9 cellular contexts compared by ENCODE assay signal in genomic region chr16:74035816-74036215, GRCh38.
DNase-seq lines count a peak whose midpoint lies in the region; ATAC-seq and TF ChIP-seq lines count a peak whose summit lies in the region.
"Had no signal": no experiment of that assay in that cellular context is flagged by ENCODE, and none has a peak within 500 bp of the region (broad histone marks: within the 10 kb centered on the region; RNA-seq: fewer than 3 reads in every experiment).

No MANE protein-coding gene starts in this region.

- no peak for TF ChIP-seq CTCF in GM10248 (IDR thresholded peaks at IDR 0.05; ENCODE audit: control extremely low read depth, extremely low read depth, low read depth, missing control alignments)
- no peak for TF ChIP-seq CTCF in HL-60 (IDR thresholded peaks at IDR 0.05; ENCODE audit: insufficient read depth, low read length)
- peak; percentile 17 for TF ChIP-seq CTCF in liver (IDR thresholded peaks at IDR 0.05; ENCODE audit: low read depth, low read length, missing input control)
- no peak for TF ChIP-seq CTCF in thyroid gland (IDR thresholded peaks at IDR 0.05)

- 6% methylated on average over 1 of the region's 1 CpG for WGBS in liver
- WGBS in thyroid gland, 2 donors: 3 to 10% methylated on average over 1 of the region's 1 CpG

- no peak for TF ChIP-seq POLR2A in thyroid gland (IDR thresholded peaks at IDR 0.05)

- no peaks in the 10 kb centered on the region for H3K4me1 ChIP-seq in liver (ENCODE audit: control insufficient read depth in 4 of 4, insufficient read depth in 4 of 4, low read length in 3 of 4)
- no peaks in the 10 kb centered on the region for H3K4me1 ChIP-seq in thyroid gland
- no peaks in the 10 kb centered on the region for H3K4me1 ChIP-seq in naive thymus-derived CD4-positive, alpha-beta T cell (ENCODE audit: control insufficient read depth in 2 of 2, insufficient read depth in 2 of 2, low read length in 2 of 2)

- no peaks in the 10 kb centered on the region for H3K36me3 ChIP-seq in liver (ENCODE audit: control insufficient read depth in 4 of 4, insufficient read depth in 3 of 4, low read depth in 1 of 4, low read length in 3 of 4)
- no peaks in the 10 kb centered on the region for H3K36me3 ChIP-seq in thyroid gland
- H3K36me3 ChIP-seq in naive thymus-derived CD4-positive, alpha-beta T cell (ENCODE audit: control insufficient read depth in 2 of 3, insufficient read depth in 3 of 3, low read length in 3 of 3): no peaks in the 10 kb centered on the region

- no peak overlapping the region for H3K27ac Mint-ChIP-seq in naive thymus-derived CD4-positive, alpha-beta T cell

- no peak overlapping the region for H3K4me3 ChIP-seq in HL-60 (replicated peaks; ENCODE audit: insufficient read depth, low read length)
- no peak overlapping the region for H3K4me3 ChIP-seq in liver (ENCODE audit: low read depth in 1 of 3, low read length in 3 of 3)
- H3K4me3 ChIP-seq in thyroid gland (replicated peaks in 1 of 3): no peak overlapping the region
- H3K4me3 ChIP-seq in naive thymus-derived CD4-positive, alpha-beta T cell (ENCODE audit: low read length): no peak overlapping the region

- ATAC-seq in GM18519 (IDR thresholded peaks at IDR 0.05; ENCODE audit: low FRiP score, unreplicated experiment): no peak
- no peak for ATAC-seq in naive thymus-derived CD4-positive, alpha-beta T cell

- H3K27me3 Mint-ChIP-seq in naive thymus-derived CD4-positive, alpha-beta T cell: peaks cover 0 to 29% (median 15%) of the 10 kb centered on the region in 5 donors

- H3K4me3 Mint-ChIP-seq in naive thymus-derived CD4-positive, alpha-beta T cell: no peak overlapping the region

- no peaks in the 10 kb centered on the region for H3K9me3 ChIP-seq in liver (ENCODE audit: control insufficient read depth in 4 of 4, low read length in 3 of 4)
- no peaks in the 10 kb centered on the region for H3K9me3 ChIP-seq in thyroid gland
- no peaks in the 10 kb centered on the region for H3K9me3 ChIP-seq in naive thymus-derived CD4-positive, alpha-beta T cell (ENCODE audit: control insufficient read depth in 2 of 3, low read length in 3 of 3)

- intact Hi-C loops in thyroid gland (cut with DNase I): no loop called here
- intact Hi-C loops in naive thymus-derived CD4-positive, alpha-beta T cell (cut with micrococcal nuclease): no loop called here

- H3K9me3 Mint-ChIP-seq in naive thymus-derived CD4-positive, alpha-beta T cell: no peaks in the 10 kb centered on the region

- CTCF ChIA-PET in GM10248 (lab: Yijun Ruan, JAX): interaction anchor here (1.0 to 1.2 kb wide), 2 partner anchors 15 to 82 kb away, joined by 3 read pairs; no protein-coding TSS in a partner anchor
- CTCF ChIA-PET in naive thymus-derived CD4-positive, alpha-beta T cell (lab: Charles Lee): no interaction called here

- H3K27me3 ChIP-seq in HL-60 (ENCODE audit: insufficient read depth, poor library complexity, severe bottlenecking) (no peaks in the 10 kb centered on the region), liver (ENCODE audit: control insufficient read depth in 4 of 4, insufficient read depth in 4 of 4, low read length in 3 of 4) (peaks cover 0 to 2% (median 0%) of the 10 kb centered on the region in 4 donors), thyroid gland (peaks cover 6% of the 10 kb centered on the region)
- H3K27me3 ChIP-seq in naive thymus-derived CD4-positive, alpha-beta T cell (ENCODE audit: control insufficient read depth in 2 of 2, insufficient read depth in 2 of 2, low read length in 2 of 2): no peaks in the 10 kb centered on the region

- POLR2A ChIA-PET in GM10248 (lab: Yijun Ruan, JAX): no interaction called here
- POLR2A ChIA-PET in naive thymus-derived CD4-positive, alpha-beta T cell (lab: Charles Lee): no interaction called here

- DNase-seq in GM10248 (ENCODE audit: extremely low spot score) (peak; percentile 18), HL-60 (ENCODE audit: low read depth in 1 of 2, low spot score in 1 of 2) (peak; percentile 23 to 31), SKM-1 treated with dmso at 0.1 percent for 144 hours (lab: John Stamatoyannopoulos, UW; ENCODE audit: unreplicated experiment) (peak; percentile 15), thyroid gland (no peak)
- DNase-seq in stimulated activated CD4-positive, alpha-beta T cell treated with anti-CD3 and anti-CD28 coated beads, Interleukin-2, amount 100 ng/mL, for 24 hours: no peak
- no peak for DNase-seq in naive thymus-derived CD4-positive, alpha-beta T cell
- DNase-seq: activated CD4-positive, alpha-beta T cell treated with anti-CD3 and anti-CD28 coated beads for 4 hours had no signal

- no peaks in the 10 kb centered on the region for H3K4me1 Mint-ChIP-seq in naive thymus-derived CD4-positive, alpha-beta T cell

- TF ChIP-seq RAD21 in liver (IDR thresholded peaks at IDR 0.05): peak in 1 of 2 donors; percentile 38

- H3K27ac ChIP-seq in HL-60 (replicated peaks): no peak overlapping the region
- H3K27ac ChIP-seq in liver (ENCODE audit: low read depth in 1 of 2, low read length in 2 of 2): no peak overlapping the region
- H3K27ac ChIP-seq in thyroid gland: no peak overlapping the region
- no peak overlapping the region for H3K27ac ChIP-seq in naive thymus-derived CD4-positive, alpha-beta T cell (ENCODE audit: low read depth, low read length)

- no peaks in the 10 kb centered on the region for H3K36me3 Mint-ChIP-seq in naive thymus-derived CD4-positive, alpha-beta T cell

- no peak overlapping the region for H3K9ac ChIP-seq in liver (ENCODE audit: low read depth in 1 of 2, low read length in 2 of 2)

TF ChIP-seq in liver, 16 proteins besides CTCF, POLR2A, EP300 and RAD21:
- TF ChIP-seq FOXA2 (IDR thresholded peaks at IDR 0.05) (no peak), TAF1 (conservative IDR thresholded peaks at IDR 0.05) (no peak), NR2F2 (IDR thresholded peaks at IDR 0.05) (no peak), GABPA (IDR thresholded peaks at IDR 0.05 in 1 of 2, conservative IDR thresholded peaks at IDR 0.05 in 1 of 2) (no peak), REST (IDR thresholded peaks at IDR 0.05) (no peak), HNF4A (conservative IDR thresholded peaks at IDR 0.05) (no peak), JUND (IDR thresholded peaks at IDR 0.05) (no peak), YY1 (IDR thresholded peaks at IDR 0.05) (no peak), FOXA1 (IDR thresholded peaks at IDR 0.05) (no peak), SP1 (IDR thresholded peaks at IDR 0.05) (no peak), RXRA (IDR thresholded peaks at IDR 0.05) (no peak), HNF4G (IDR thresholded peaks at IDR 0.05) (no peak), EGR1 (IDR thresholded peaks at IDR 0.05; ENCODE audit: low read depth in 2 of 2) (no peak)
- TF ChIP-seq, protein P1, sequence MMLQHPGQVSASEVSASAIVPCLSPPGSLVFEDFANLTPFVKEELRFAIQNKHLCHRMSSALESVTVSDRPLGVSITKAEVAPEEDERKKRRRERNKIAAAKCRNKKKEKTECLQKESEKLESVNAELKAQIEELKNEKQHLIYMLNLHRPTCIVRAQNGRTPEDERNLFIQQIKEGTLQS (IDR thresholded peaks at IDR 0.05): no peak
- TF ChIP-seq, protein P2, sequence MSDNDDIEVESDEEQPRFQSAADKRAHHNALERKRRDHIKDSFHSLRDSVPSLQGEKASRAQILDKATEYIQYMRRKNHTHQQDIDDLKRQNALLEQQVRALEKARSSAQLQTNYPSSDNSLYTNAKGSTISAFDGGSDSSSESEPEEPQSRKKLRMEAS (IDR thresholded peaks at IDR 0.05): no peak
- TF ChIP-seq, protein P3, sequence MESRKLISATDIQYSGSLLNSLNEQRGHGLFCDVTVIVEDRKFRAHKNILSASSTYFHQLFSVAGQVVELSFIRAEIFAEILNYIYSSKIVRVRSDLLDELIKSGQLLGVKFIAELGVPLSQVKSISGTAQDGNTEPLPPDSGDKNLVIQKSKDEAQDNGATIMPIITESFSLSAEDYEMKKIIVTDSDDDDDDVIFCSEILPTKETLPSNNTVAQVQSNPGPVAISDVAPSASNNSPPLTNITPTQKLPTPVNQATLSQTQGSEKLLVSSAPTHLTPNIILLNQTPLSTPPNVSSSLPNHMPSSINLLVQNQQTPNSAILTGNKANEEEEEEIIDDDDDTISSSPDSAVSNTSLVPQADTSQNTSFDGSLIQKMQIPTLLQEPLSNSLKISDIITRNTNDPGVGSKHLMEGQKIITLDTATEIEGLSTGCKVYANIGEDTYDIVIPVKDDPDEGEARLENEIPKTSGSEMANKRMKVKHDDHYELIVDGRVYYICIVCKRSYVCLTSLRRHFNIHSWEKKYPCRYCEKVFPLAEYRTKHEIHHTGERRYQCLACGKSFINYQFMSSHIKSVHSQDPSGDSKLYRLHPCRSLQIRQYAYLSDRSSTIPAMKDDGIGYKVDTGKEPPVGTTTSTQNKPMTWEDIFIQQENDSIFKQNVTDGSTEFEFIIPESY (IDR thresholded peaks at IDR 0.05): no peak

Comparison
In these comparisons a context has a peak if more than half of its experiments do, and no peak if none do; other contexts are left out.
1. DNase-seq: peak in GM10248 (single experiment), HL-60 (2 of 2) and SKM-1 treated with dmso at 0.1 percent for 144 hours (single experiment); none in thyroid gland (0 of 2), stimulated activated CD4-positive, alpha-beta T cell treated with anti-CD3 and anti-CD28 coated beads, Interleukin-2, amount 100 ng/mL, for 24 hours (0 of 2) and naive thymus-derived CD4-positive, alpha-beta T cell (0 of 9).